In the genomic region with DNA sequence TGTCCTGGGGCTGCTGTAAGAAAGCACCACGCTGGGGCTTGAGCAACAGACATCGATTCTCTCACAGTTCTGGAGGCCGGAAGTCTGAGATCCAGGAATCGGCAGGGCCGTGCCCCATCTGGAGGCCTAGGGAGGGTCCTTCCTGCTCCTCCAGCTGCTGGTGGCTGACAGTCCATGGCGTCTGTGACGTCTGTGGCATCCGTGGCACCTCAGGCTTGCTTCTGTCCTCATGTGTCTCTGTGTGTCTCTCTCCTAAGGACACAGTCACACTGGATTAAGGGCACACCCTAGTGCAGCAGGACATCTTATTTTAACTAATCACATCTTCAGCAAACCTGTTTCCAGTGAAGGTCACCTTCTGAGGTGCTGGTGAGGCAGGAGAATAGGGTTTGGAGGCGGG, we compare ENCODE assay signal across 38 cellular contexts. TPM values are rescaled to one million over a fixed set of nuclear protein-coding genes. Genes with fewer than 3 reads are reported as not detected.
"Had no signal": no experiment of that assay in that cellular context is flagged by ENCODE, and none has a peak within 500 bp of the region (broad histone marks: within the 10 kb centered on the region; RNA-seq: fewer than 3 reads in every experiment).

No MANE protein-coding gene starts in this region.

- H3K27ac ChIP-seq: ascending aorta, cardiac muscle cell, Peyer's patch, WERI-Rb-1 had no signal

- H3K27me3 ChIP-seq: ascending aorta, cardiac muscle cell, Peyer's patch had no signal

- H3K4me1 ChIP-seq: ascending aorta had no signal

- ATAC-seq: activated CD8-positive, alpha-beta memory T cell treated with anti-CD3 and anti-CD28 coated beads, Interleukin-2, amount 10 ng/mL, durations not matched to agents 7 days and 5 days; activated T-helper 17 cell treated with anti-CD3 and anti-CD28 coated beads, Interleukin-2, amount 50 U/mL, for 72 hours; PC-3 had no signal

- H3K36me3 Mint-ChIP-seq: activated CD8-positive, alpha-beta memory T cell treated with anti-CD3 and anti-CD28 coated beads, Interleukin-2, amount 10 ng/mL, durations not matched to agents 7 days and 5 days; activated naive CD8-positive, alpha-beta T cell treated with anti-CD3 and anti-CD28 coated beads for 36 hours had no signal

- H3K27ac Mint-ChIP-seq: activated CD4-positive, alpha-beta memory T cell treated with anti-CD3 and anti-CD28 coated beads, Interleukin-2, amount 10 ng/mL, durations not matched to agents 7 days and 5 days; activated CD8-positive, alpha-beta memory T cell treated with anti-CD3 and anti-CD28 coated beads, Interleukin-2, amount 10 ng/mL, durations not matched to agents 7 days and 5 days; activated naive CD8-positive, alpha-beta T cell treated with anti-CD3 and anti-CD28 coated beads for 36 hours; activated T-helper 17 cell treated with anti-CD3 and anti-CD28 coated beads, Interleukin-2, amount 50 U/mL, for 72 hours had no signal

- H3K36me3 ChIP-seq: ascending aorta, cardiac muscle cell, Peyer's patch, WERI-Rb-1 had no signal

- DNase-seq: activated CD4-positive, alpha-beta memory T cell treated with anti-CD3 and anti-CD28 coated beads, Interleukin-2, amount 10 ng/mL, durations not matched to agents 7 days and 5 days; activated CD4-positive, alpha-beta T cell treated with anti-CD3 and anti-CD28 coated beads for 1 hour; activated CD4-positive, alpha-beta T cell treated with anti-CD3 and anti-CD28 coated beads for 48 hours; activated CD4-positive, CD25-positive, alpha-beta regulatory T cell; activated CD8-positive, alpha-beta memory T cell treated with anti-CD3 and anti-CD28 coated beads for 24 hours; activated CD8-positive, alpha-beta memory T cell treated with anti-CD3 and anti-CD28 coated beads, Interleukin-2, amount 10 ng/mL, durations not matched to agents 7 days and 5 days; activated CD8-positive, alpha-beta memory T cell treated with anti-CD3 and anti-CD28 coated beads, Interleukin-2, amount 50 U/mL, for 48 hours; activated effector memory CD4-positive, alpha-beta T cell treated with anti-CD3 and anti-CD28 coated beads, Interleukin-2, amount 50 U/mL, for 16 hours; activated naive CD4-positive, alpha-beta T cell; activated naive CD4-positive, alpha-beta T cell treated with anti-CD3 and anti-CD28 coated beads, Interleukin-2, amount 50 U/mL, for 16 hours; activated naive CD8-positive, alpha-beta T cell treated with anti-CD3 and anti-CD28 coated beads for 36 hours; activated T-cell treated with anti-CD3 and anti-CD28 coated beads, Interleukin-2, amount 50 U/mL, for 48 hours; amygdala; Kasumi-1; KG1; MM.1S; MV-4-11; NCI-H1092; NCI-H1417; NCI-H146; NCI-H187; NCI-H2029 treated with DMSO at 0.1 percent for 48 hours; NCI-H2107; NCI-H2171; NCI-H510A; NCI-H526; NCI-H748 treated with DMSO at 0.1 percent for 48 hours; NK-92 treated with Interleukin-12 subunit alpha and Interleukin-12 subunit beta, amount 100 ng/mL, for 24 hours; PC-3; RPMI8226; SW 1271; T-helper 1 cell; T-helper 9 cell; WERI-Rb-1 had no signal

- H3K9me3 ChIP-seq: ascending aorta, Peyer's patch had no signal

- H3K4me3 ChIP-seq: ascending aorta, cardiac muscle cell, Peyer's patch had no signal

- H3K4me1 Mint-ChIP-seq: activated CD4-positive, alpha-beta memory T cell treated with anti-CD3 and anti-CD28 coated beads, Interleukin-2, amount 10 ng/mL, durations not matched to agents 7 days and 5 days had no signal

- H3K4me3 Mint-ChIP-seq: activated CD4-positive, alpha-beta memory T cell treated with anti-CD3 and anti-CD28 coated beads, Interleukin-2, amount 10 ng/mL, durations not matched to agents 7 days and 5 days; activated CD8-positive, alpha-beta memory T cell treated with anti-CD3 and anti-CD28 coated beads, Interleukin-2, amount 10 ng/mL, durations not matched to agents 7 days and 5 days; activated naive CD8-positive, alpha-beta T cell treated with anti-CD3 and anti-CD28 coated beads for 36 hours; activated T-helper 17 cell treated with anti-CD3 and anti-CD28 coated beads, Interleukin-2, amount 50 U/mL, for 72 hours had no signal

- H3K9me3 Mint-ChIP-seq: activated CD4-positive, alpha-beta memory T cell treated with anti-CD3 and anti-CD28 coated beads, Interleukin-2, amount 10 ng/mL, durations not matched to agents 7 days and 5 days; activated T-helper 17 cell treated with anti-CD3 and anti-CD28 coated beads, Interleukin-2, amount 50 U/mL, for 72 hours had no signal

RNA-seq across cellular contexts. Expression of a gene that starts 32.6 kb away (rescaled TPM):
- total RNA-seq: activated CD4-positive, alpha-beta memory T cell treated with anti-CD3 and anti-CD28 coated beads, Interleukin-2, amount 10 ng/mL, durations not matched to agents 7 days and 5 days; activated CD8-positive, alpha-beta memory T cell treated with anti-CD3 and anti-CD28 coated beads, Interleukin-2, amount 10 ng/mL, durations not matched to agents 7 days and 5 days; activated naive CD8-positive, alpha-beta T cell treated with anti-CD3 and anti-CD28 coated beads for 36 hours; activated T-helper 17 cell treated with anti-CD3 and anti-CD28 coated beads, Interleukin-2, amount 50 U/mL, for 72 hours; ascending aorta had no signal
